In the genomic region with DNA sequence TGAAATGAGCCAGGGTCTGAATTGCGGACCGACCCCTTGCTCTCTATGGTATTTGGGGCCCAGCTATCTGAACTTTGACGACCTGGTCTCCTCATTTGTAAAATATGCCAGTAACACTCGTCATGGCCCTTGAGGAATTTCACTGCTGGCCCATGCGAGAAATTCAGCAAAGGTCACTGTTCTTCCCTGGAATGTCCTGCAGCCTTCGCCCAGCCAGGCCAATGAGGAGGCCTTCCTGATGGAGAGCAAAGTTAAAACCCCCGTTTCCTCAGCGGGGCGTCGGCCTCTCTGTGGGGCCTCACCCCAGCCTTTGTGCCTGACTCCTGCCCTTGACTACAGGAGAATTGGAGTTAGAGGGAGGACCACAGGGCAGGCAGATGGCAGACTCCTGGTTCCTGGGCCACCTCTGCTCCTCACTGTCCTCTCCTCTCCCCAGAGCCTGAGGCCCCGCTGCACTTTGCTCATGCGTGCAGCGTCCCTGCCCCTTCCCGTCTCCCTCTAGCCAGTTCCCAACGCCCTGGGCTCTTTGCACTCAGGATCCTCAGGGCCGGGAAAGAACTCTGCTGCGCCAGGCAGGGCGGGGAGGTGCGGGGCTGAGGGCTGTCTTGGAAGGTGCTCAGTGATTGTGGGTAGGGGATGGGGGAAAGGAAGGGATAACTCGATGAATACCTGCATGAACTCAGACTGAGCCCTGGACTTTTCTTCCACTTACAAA, we compare ENCODE assay signal across 1 cellular context.
TF ChIP-seq lines count a peak whose summit lies in the region.

No MANE protein-coding gene starts in this region.

TF ChIP-seq in H1, 55 proteins besides CTCF, POLR2A, EP300 and RAD21:
- peak; percentile 28; the same call in 1 of the 2 replicates for TF ChIP-seq TEAD4 (IDR thresholded peaks at IDR 0.05; ENCODE audit: low read depth, low read length)
- peak; percentile 16 for TF ChIP-seq ASH2L (IDR thresholded peaks at IDR 0.05; ENCODE audit: low read length)
- TF ChIP-seq BCL11A (IDR thresholded peaks at IDR 0.05; ENCODE audit: low read depth in 2 of 2, low read length in 2 of 2): no peak
- no peak for TF ChIP-seq CTBP2 (IDR thresholded peaks at IDR 0.05; ENCODE audit: borderline replicate concordance, insufficient read depth, insufficient read length, low read length)
- no peak for TF ChIP-seq TCF12 (IDR thresholded peaks at IDR 0.05; ENCODE audit: low read depth, low read length)
- no peak for TF ChIP-seq BACH1 (IDR thresholded peaks at IDR 0.05; ENCODE audit: low read length)
- TF ChIP-seq SIN3A (conservative IDR thresholded peaks at IDR 0.05 in 1 of 2, IDR thresholded peaks at IDR 0.05 in 1 of 2; ENCODE audit: low read depth in 1 of 2, low read length in 2 of 2): no peak
- no peak for TF ChIP-seq RXRA (IDR thresholded peaks at IDR 0.05; ENCODE audit: insufficient read depth, low read depth, low read length)
